Comparison of ENCODE assay signal across 10 cellular contexts in the genomic region with DNA sequence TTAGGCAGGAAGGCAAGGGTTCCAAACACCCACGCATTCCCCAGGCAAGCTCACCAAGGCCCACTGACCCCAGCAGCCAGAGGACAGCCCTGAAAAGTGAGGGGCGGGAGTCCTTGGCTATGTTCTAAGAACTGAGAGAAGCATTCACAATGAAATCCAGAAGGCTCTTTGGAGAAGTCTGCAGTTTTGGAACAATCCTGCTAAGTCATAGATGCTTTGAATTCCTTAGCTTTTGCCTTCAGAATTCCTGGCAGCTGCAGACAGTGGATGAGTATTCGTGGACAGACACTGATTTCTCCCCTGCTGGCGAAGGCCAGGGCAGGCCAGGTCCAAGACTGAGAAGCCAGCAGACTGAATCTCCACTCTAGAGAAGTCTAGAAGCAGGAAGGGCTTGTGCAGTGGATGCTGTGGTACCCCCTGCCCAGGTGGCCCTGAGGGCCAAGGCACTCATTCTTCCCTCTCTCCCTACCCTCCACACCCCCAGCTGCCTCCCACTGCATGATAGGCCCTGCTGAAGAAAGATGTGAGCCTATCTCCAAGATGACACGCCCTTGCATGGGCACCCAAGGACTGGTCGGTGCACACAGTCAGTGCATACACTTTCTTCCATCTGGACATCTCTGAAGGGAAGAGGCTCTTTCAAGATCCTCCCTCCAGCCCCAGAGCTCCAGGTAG.
DNase-seq lines count a peak whose midpoint lies in the region; ATAC-seq and TF ChIP-seq lines count a peak whose summit lies in the region.
"Had no signal": no experiment of that assay in that cellular context is flagged by ENCODE, and none has a peak within 500 bp of the region (broad histone marks: within the 10 kb centered on the region; RNA-seq: fewer than 3 reads in every experiment).

No MANE protein-coding gene starts in this region.

- H3K4me3 ChIP-seq in WI38 (ENCODE audit: low read depth, low read length) (0 out of 2 replicates have a peak overlapping the region, but pooled peaks have one; percentile 23), gastroesophageal sphincter (no peak overlapping the region)
- H3K4me3 ChIP-seq: body of pancreas had no signal

- WGBS in gastroesophageal sphincter (ENCODE audit: low coverage in 1 of 2), 2 donors: 13 to 57% methylated on average over 1 to 2 of the region's 6 CpGs

- H3K9me3 ChIP-seq in gastroesophageal sphincter: no peaks in the 10 kb centered on the region
- H3K9me3 ChIP-seq: body of pancreas had no signal

- H3K27me3 ChIP-seq in gastroesophageal sphincter: no peaks in the 10 kb centered on the region
- H3K27me3 ChIP-seq: body of pancreas had no signal

- ATAC-seq in gastroesophageal sphincter (peak; percentile 85), omental fat pad (ENCODE audit: low FRiP score) (peak; percentile 87), HG03135 (IDR thresholded peaks at IDR 0.05; ENCODE audit: unreplicated experiment) (no peak)
- ATAC-seq: body of pancreas had no signal

- DNase-seq in COLO829 (ENCODE audit: low spot score): peak; percentile 65
- DNase-seq in omental fat pad (ENCODE audit: low spot score): no peak
- no peak for DNase-seq in putamen (ENCODE audit: low spot score)
- DNase-seq in DMS 273 (lab: John Stamatoyannopoulos, UW; ENCODE audit: unreplicated experiment): no peak
- no peak for DNase-seq in NCI-H1048 (lab: John Stamatoyannopoulos, UW)
- DNase-seq: NCI-H2171 treated with DMSO at 0.1 percent for 48 hours had no signal

- H3K36me3 ChIP-seq in gastroesophageal sphincter: no peaks in the 10 kb centered on the region

- H3K27ac ChIP-seq in gastroesophageal sphincter: peak overlapping the region; percentile 74 to 85 (median 78)
- H3K27ac ChIP-seq: body of pancreas had no signal

- TF ChIP-seq POLR2A in gastroesophageal sphincter (IDR thresholded peaks at IDR 0.05): no peak

- peak; percentile 56 for TF ChIP-seq CTCF in WI38 (IDR thresholded peaks at IDR 0.05; ENCODE audit: low read depth, low read length)
- peak in 3 of 4 experiments; percentile 42 to 76 (median 48) for TF ChIP-seq CTCF in gastroesophageal sphincter (IDR thresholded peaks at IDR 0.05)
- TF ChIP-seq CTCF in omental fat pad (IDR thresholded peaks at IDR 0.05): no peak

- peaks cover 7 to 52% (median 41%) of the 10 kb centered on the region in 3 donors for H3K4me1 ChIP-seq in gastroesophageal sphincter

- TF ChIP-seq EP300 in gastroesophageal sphincter (IDR thresholded peaks at IDR 0.05): no peak

Comparison
In these comparisons a context has a peak if more than half of its experiments do, and no peak if none do; other contexts are left out.
1. CTCF ChIP-seq: peak in WI38 (single experiment) and gastroesophageal sphincter (3 of 4); none in omental fat pad (0 of 3).